Comparison of ENCODE assay signal across 28 cellular contexts in genomic region chr19:15274477-15274876, GRCh38. TPM values are rescaled to one million over a fixed set of nuclear protein-coding genes. Genes with fewer than 3 reads are reported as not detected.
DNase-seq lines count a peak whose midpoint lies in the region; ATAC-seq lines count a peak whose summit lies in the region.
"Had no signal": no experiment of that assay in that cellular context is flagged by ENCODE, and none has a peak within 500 bp of the region (broad histone marks: within the 10 kb centered on the region; RNA-seq: fewer than 3 reads in every experiment).

No MANE protein-coding gene starts in this region.

- H3K27ac ChIP-seq in CD8-positive, alpha-beta memory T cell (ENCODE audit: low read depth, low read length) = no peak overlapping the region
- H3K27ac ChIP-seq: neutrophil had no signal

- CTCF ChIA-PET in CD8-positive, alpha-beta memory T cell (lab: Charles Lee) = interaction anchor here (1.5 kb wide), 1 partner anchor 10 kb away, joined by 5 read pairs; no protein-coding TSS in a partner anchor

- DNase-seq in activated CD4-positive, alpha-beta T cell treated with anti-CD3 and anti-CD28 coated beads, Interleukin-2, amount 10 ng/mL, durations not matched to agents 24 days and 14 days = no peak
- no peak for DNase-seq in activated CD4-positive, alpha-beta T cell treated with anti-CD3 and anti-CD28 coated beads, Interleukin-2, amount 50 U/mL, for 4 hours
- DNase-seq in CD8-positive, alpha-beta memory T cell = no peak
- DNase-seq in effector memory CD8-positive, alpha-beta T cell = no peak
- DNase-seq in sciatic nerve (ENCODE audit: low spot score) (no peak), islet precursor cell (no peak), foreskin melanocyte (no peak)
- DNase-seq: 8988T; activated CD4-positive, alpha-beta T cell treated with anti-CD3 and anti-CD28 coated beads for 1 hour; activated CD8-positive, alpha-beta memory T cell treated with anti-CD3 and anti-CD28 coated beads, Interleukin-2, amount 50 U/mL, for 4 hours; activated effector memory CD4-positive, alpha-beta T cell treated with anti-CD3 and anti-CD28 coated beads, Interleukin-2, amount 50 U/mL, for 16 hours; Calu3; caudate nucleus; foreskin fibroblast; GOT3; kidney; NCI-H1105; NCI-H2081 treated with DMSO at 0.1 percent for 48 hours; NCI-H82; SIG-M5; stimulated activated CD4-positive, alpha-beta T cell treated with anti-CD3 and anti-CD28 coated beads, Interleukin-2, amount 100 ng/mL, for 24 hours; stimulated activated naive CD4-positive, alpha-beta T cell treated with Interleukin-2 at 50 U/mL for 16 hours had no signal

- POLR2A ChIA-PET in CD8-positive, alpha-beta memory T cell (lab: Charles Lee) = no interaction called here

- H3K9me3 ChIP-seq in CD8-positive, alpha-beta memory T cell (ENCODE audit: low read length) = no peaks in the 10 kb centered on the region
- H3K9me3 ChIP-seq: neutrophil, psoas muscle, tibial nerve had no signal

- peak overlapping the region; percentile 3 for H3K27ac Mint-ChIP-seq in activated CD4-positive, alpha-beta T cell treated with anti-CD3 and anti-CD28 coated beads, Interleukin-2, amount 10 ng/mL, durations not matched to agents 24 days and 14 days
- H3K27ac Mint-ChIP-seq in CD8-positive, alpha-beta memory T cell = peak overlapping the region in 5 of 8 donors; percentile 36 to 94 (median 74)
- peak overlapping the region; percentile 38 to 85 for H3K27ac Mint-ChIP-seq in effector memory CD8-positive, alpha-beta T cell

- peaks cover 31% of the 10 kb centered on the region for H3K36me3 ChIP-seq in CD8-positive, alpha-beta memory T cell (ENCODE audit: insufficient read depth, low read length)

- H3K27me3 ChIP-seq in CD8-positive, alpha-beta memory T cell (ENCODE audit: insufficient read depth, low read length, poor library complexity, severe bottlenecking) = no peaks in the 10 kb centered on the region
- H3K27me3 ChIP-seq: neutrophil, tibial nerve had no signal

- H3K4me3 Mint-ChIP-seq in activated CD4-positive, alpha-beta T cell treated with anti-CD3 and anti-CD28 coated beads, Interleukin-2, amount 10 ng/mL, durations not matched to agents 24 days and 14 days = no peak overlapping the region
- H3K4me3 Mint-ChIP-seq in CD8-positive, alpha-beta memory T cell = peak overlapping the region in 1 of 7 donors; percentile 8
- no peak overlapping the region for H3K4me3 Mint-ChIP-seq in effector memory CD8-positive, alpha-beta T cell

- H3K9me3 Mint-ChIP-seq in activated CD4-positive, alpha-beta T cell treated with anti-CD3 and anti-CD28 coated beads, Interleukin-2, amount 10 ng/mL, durations not matched to agents 24 days and 14 days = no peaks in the 10 kb centered on the region
- no peaks in the 10 kb centered on the region for H3K9me3 Mint-ChIP-seq in CD8-positive, alpha-beta memory T cell
- no peaks in the 10 kb centered on the region for H3K9me3 Mint-ChIP-seq in effector memory CD8-positive, alpha-beta T cell

- no peaks in the 10 kb centered on the region for H3K27me3 Mint-ChIP-seq in activated CD4-positive, alpha-beta T cell treated with anti-CD3 and anti-CD28 coated beads, Interleukin-2, amount 10 ng/mL, durations not matched to agents 24 days and 14 days
- no peaks in the 10 kb centered on the region for H3K27me3 Mint-ChIP-seq in CD8-positive, alpha-beta memory T cell
- no peaks in the 10 kb centered on the region for H3K27me3 Mint-ChIP-seq in effector memory CD8-positive, alpha-beta T cell

- intact Hi-C loops in activated CD4-positive, alpha-beta T cell treated with anti-CD3 and anti-CD28 coated beads, Interleukin-2, amount 10 ng/mL, durations not matched to agents 24 days and 14 days (cut with micrococcal nuclease) = no loop called here
- intact Hi-C loops in sciatic nerve (cut with DNase I) = no loop called here

- H3K4me3 ChIP-seq in CD8-positive, alpha-beta memory T cell (ENCODE audit: low read length) = no peak overlapping the region
- H3K4me3 ChIP-seq: lung, psoas muscle, skin epidermis, tibial nerve had no signal

- peaks cover 17% of the 10 kb centered on the region for H3K4me1 Mint-ChIP-seq in activated CD4-positive, alpha-beta T cell treated with anti-CD3 and anti-CD28 coated beads, Interleukin-2, amount 10 ng/mL, durations not matched to agents 24 days and 14 days
- peaks cover 76 to 98% (median 88%) of the 10 kb centered on the region in 3 donors for H3K4me1 Mint-ChIP-seq in CD8-positive, alpha-beta memory T cell
- peaks cover 56 to 77% of the 10 kb centered on the region in 2 donors for H3K4me1 Mint-ChIP-seq in effector memory CD8-positive, alpha-beta T cell (ENCODE audit: low read depth in 2 of 2)

- H3K36me3 Mint-ChIP-seq in activated CD4-positive, alpha-beta T cell treated with anti-CD3 and anti-CD28 coated beads, Interleukin-2, amount 10 ng/mL, durations not matched to agents 24 days and 14 days (ENCODE audit: low read depth) = peaks cover 25% of the 10 kb centered on the region
- peaks cover 8 to 53% (median 11%) of the 10 kb centered on the region in 3 donors for H3K36me3 Mint-ChIP-seq in CD8-positive, alpha-beta memory T cell
- H3K36me3 Mint-ChIP-seq in effector memory CD8-positive, alpha-beta T cell (ENCODE audit: insufficient read depth) = peaks cover 43% of the 10 kb centered on the region

- ATAC-seq in effector memory CD8-positive, alpha-beta T cell (replicated peaks) = no peak
- ATAC-seq in sciatic nerve = peak; percentile 59
- no peak for ATAC-seq in HG03108 (IDR thresholded peaks at IDR 0.05; ENCODE audit: unreplicated experiment)

- H3K4me1 ChIP-seq in CD8-positive, alpha-beta memory T cell (ENCODE audit: insufficient read depth, low read length) = peaks cover 43% of the 10 kb centered on the region

RNA-seq across cellular contexts. Expression of gene EPHX3, which starts 42.2 kb away (rescaled TPM):
- total RNA-seq in activated CD4-positive, alpha-beta T cell treated with anti-CD3 and anti-CD28 coated beads, Interleukin-2, amount 10 ng/mL, durations not matched to agents 24 days and 14 days = 0.09 and 0.16 TPM in 2 replicates
- not detected for total RNA-seq in CD8-positive, alpha-beta memory T cell
- not detected for polyA plus RNA-seq in CD8-positive, alpha-beta memory T cell
- 0.45 TPM for total RNA-seq in sciatic nerve

RNA-seq across cellular contexts. Expression of gene BRD4, which starts 57.9 kb away (rescaled TPM):
- 109 TPM in 2 replicates for total RNA-seq in activated CD4-positive, alpha-beta T cell treated with anti-CD3 and anti-CD28 coated beads, Interleukin-2, amount 10 ng/mL, durations not matched to agents 24 days and 14 days
- total RNA-seq in CD8-positive, alpha-beta memory T cell = 100 to 1,000 TPM; 101 to 109 TPM
- 35.3 TPM for polyA plus RNA-seq in CD8-positive, alpha-beta memory T cell
- 110 TPM for total RNA-seq in sciatic nerve

Comparison
In these comparisons a context has a peak if more than half of its experiments do, and no peak if none do; other contexts are left out.
1. H3K27ac Mint-ChIP-seq: peak in every context shown above with its lines; median percentile 74 in CD8-positive, alpha-beta memory T cell; 62 in effector memory CD8-positive, alpha-beta T cell; 3 in activated CD4-positive, alpha-beta T cell treated with anti-CD3 and anti-CD28 coated beads, Interleukin-2, amount 10 ng/mL, durations not matched to agents 24 days and 14 days.